1 cellular context compared by ENCODE assay signal in genomic region chr4:26701786-26702227, GRCh38.
A peak's percentile ranks its signal among the peaks of the same experiment; 100 is the strongest.
TF ChIP-seq lines count a peak whose summit lies in the region.

No MANE protein-coding gene starts in this region.

TF ChIP-seq in K562, 482 proteins besides CTCF, POLR2A, EP300 and RAD21 (continued from another document and continues in another):
- TF ChIP-seq SAFB2 (IDR thresholded peaks at IDR 0.05; ENCODE audit: borderline replicate concordance, low read depth, low read length, severe bottlenecking) (no peak), LARP7 (IDR thresholded peaks at IDR 0.05) (no peak), HIVEP1 (CRISPR knock-in tag; IDR thresholded peaks at IDR 0.05) (no peak), ZNF395 (CRISPR knock-in tag; IDR thresholded peaks at IDR 0.05) (no peak), HNRNPUL1 (IDR thresholded peaks at IDR 0.05; ENCODE audit: low read length) (no peak), TFAM (CRISPR knock-in tag; conservative IDR thresholded peaks at IDR 0.05) (no peak), SNIP1 (IDR thresholded peaks at IDR 0.05; ENCODE audit: low read depth) (no peak), HES1 (IDR thresholded peaks at IDR 0.05; ENCODE audit: low read depth) (peak; percentile 67), NKRF (IDR thresholded peaks at IDR 0.05; ENCODE audit: borderline replicate concordance) (no peak), SIX5 (IDR thresholded peaks at IDR 0.05; ENCODE audit: borderline replicate concordance in 1 of 2, insufficient read depth in 1 of 2, low read depth in 1 of 2, low read length in 2 of 2) (no peak), DPF2 (IDR thresholded peaks at IDR 0.05) (peak; percentile 98), NFATC3 (IDR thresholded peaks at IDR 0.05) (0 out of 2 replicates have a peak, but pooled peaks have one; percentile 27), E2F8 (IDR thresholded peaks at IDR 0.05; ENCODE audit: low read depth, partially characterized antibody) (no peak), U2AF2 (optimal IDR thresholded peaks at IDR 0.05; ENCODE audit: low read depth, low read length) (no peak), ZNF592 (IDR thresholded peaks at IDR 0.05) (0 out of 2 replicates have a peak, but pooled peaks have one; percentile 45), ZNF12 (CRISPR knock-in tag; IDR thresholded peaks at IDR 0.05) (no peak), KLF1 (tag; IDR thresholded peaks at IDR 0.05) (no peak), CBX5 (IDR thresholded peaks at IDR 0.05; ENCODE audit: borderline replicate concordance, low read depth) (no peak), SRSF1 (IDR thresholded peaks at IDR 0.05; ENCODE audit: low read depth, low read length) (no peak), TARDBP (IDR thresholded peaks at IDR 0.05) (no peak), USF1 (CRISPR knock-in tag; IDR thresholded peaks at IDR 0.05) (no peak), MED1 (CRISPR knock-in tag; IDR thresholded peaks at IDR 0.05; ENCODE audit: borderline replicate concordance) (no peak), AFF4 (CRISPR knock-in tag; IDR thresholded peaks at IDR 0.05) (no peak), PBX2 (CRISPR knock-in tag; IDR thresholded peaks at IDR 0.05; ENCODE audit: low read depth) (no peak), PBX2 (tag; conservative IDR thresholded peaks at IDR 0.05; ENCODE audit: low read depth) (peak; percentile 95), ZNF124 (CRISPR knock-in tag; IDR thresholded peaks at IDR 0.05) (no peak), AFF1 (IDR thresholded peaks at IDR 0.05; ENCODE audit: low read depth in 1 of 2, partially characterized antibody in 2 of 2) (peak in 1 of 2 experiments; percentile 39), CBFA2T2 (conservative IDR thresholded peaks at IDR 0.05) (peak; percentile 89), SIRT6 (IDR thresholded peaks at IDR 0.05; ENCODE audit: low read depth, low read length) (no peak), STAG1 (CRISPR knock-in tag; IDR thresholded peaks at IDR 0.05; ENCODE audit: borderline replicate concordance) (no peak), GATAD2B (IDR thresholded peaks at IDR 0.05; ENCODE audit: borderline replicate concordance) (peak; percentile 52; the same call in 1 of the 2 replicates), E2F6 (IDR thresholded peaks at IDR 0.05; ENCODE audit: borderline replicate concordance in 1 of 2, extremely low read depth in 1 of 2, insufficient read depth in 1 of 2, insufficient read length in 1 of 2, low read depth in 1 of 2, low read length in 1 of 2, poor library complexity in 1 of 2, severe bottlenecking in 1 of 2) (no peak)
